In the genomic region with DNA sequence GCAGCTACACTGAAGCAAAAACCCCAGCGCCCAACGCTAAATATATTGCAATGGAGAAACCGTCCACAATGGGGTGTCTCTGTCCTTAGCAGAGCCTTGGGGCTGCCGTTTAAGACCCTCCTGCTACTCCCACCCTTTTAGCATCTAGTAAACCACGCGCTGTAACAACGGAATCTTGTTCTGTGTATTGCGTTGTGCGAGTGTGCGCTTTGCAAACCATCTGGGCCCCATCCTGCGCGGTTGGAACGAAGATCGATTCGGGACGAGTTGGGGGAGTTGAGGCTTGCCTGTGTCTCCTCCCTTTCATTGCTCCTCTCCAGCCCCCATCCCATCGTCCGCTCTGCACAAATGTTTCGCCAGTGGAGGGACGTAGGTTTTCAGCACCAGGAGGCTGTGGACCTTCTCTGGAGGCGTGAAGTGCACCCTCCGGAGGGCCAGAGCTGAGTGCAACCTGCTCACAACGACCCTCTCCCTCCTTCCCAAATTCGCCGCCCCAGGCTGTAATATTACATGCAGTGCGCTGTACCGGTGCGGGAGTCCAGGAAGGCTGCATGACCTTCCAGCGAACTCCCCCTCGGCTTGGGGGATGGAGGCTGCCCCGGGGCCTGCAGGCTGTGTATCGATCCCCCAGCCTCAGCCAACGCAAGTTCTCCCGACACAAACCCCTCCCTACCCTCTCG, we compare ENCODE assay signal across 8 cellular contexts. TPM values are rescaled to one million over a fixed set of nuclear protein-coding genes. Genes with fewer than 3 reads are reported as not detected.
DNase-seq lines count a peak whose midpoint lies in the region; ATAC-seq and TF ChIP-seq lines count a peak whose summit lies in the region.

No MANE protein-coding gene starts in this region.

- no peak for DNase-seq in AG10803 (ENCODE audit: low read depth)
- DNase-seq in HFF-Myc (ENCODE audit: extremely low read depth, low read depth), result no peak
- DNase-seq in SJCRH30, result peak; percentile 38 to 55
- peak; percentile 68 for DNase-seq in adipocyte (ENCODE audit: low read depth)
- DNase-seq in hepatic stellate cell (ENCODE audit: low spot score), result peak; percentile 43

- H3K4me1 ChIP-seq in SJCRH30, result no peaks in the 10 kb centered on the region; the same call in none of the 2 replicates
- peaks cover 21% of the 10 kb centered on the region for H3K4me1 ChIP-seq in adipocyte (ENCODE audit: control insufficient read depth, insufficient read depth, low read length)
- peaks cover 2% of the 10 kb centered on the region for H3K4me1 ChIP-seq in rectal smooth muscle tissue (ENCODE audit: control insufficient read depth, insufficient read depth, low read length)

- H3K9me3 ChIP-seq in SJCRH30 (replicated peaks) (no peaks in the 10 kb centered on the region), adipocyte (ENCODE audit: control insufficient read depth, low read length) (no peaks in the 10 kb centered on the region)

- H3K9ac ChIP-seq in adipocyte (ENCODE audit: low read length), result peak overlapping the region; percentile 87
- H3K9ac ChIP-seq in rectal smooth muscle tissue (ENCODE audit: low read length), result peak overlapping the region; percentile 0

- TF ChIP-seq CTCF in AG10803 (conservative IDR thresholded peaks at IDR 0.05; ENCODE audit: low read length) (peak; percentile 17), HFF-Myc (IDR thresholded peaks at IDR 0.05; ENCODE audit: low read depth, low read length, missing control alignments) (no peak)

- no peak for ATAC-seq in HG02763 (IDR thresholded peaks at IDR 0.05; ENCODE audit: unreplicated experiment)
- no peak for ATAC-seq in GM21515 (IDR thresholded peaks at IDR 0.05; ENCODE audit: unreplicated experiment)

- H3K36me3 ChIP-seq in SJCRH30 (peaks cover 3% of the 10 kb centered on the region; the same call in 1 of the 2 replicates), adipocyte (ENCODE audit: control insufficient read depth, insufficient read depth, low read length, severe bottlenecking) (no peaks in the 10 kb centered on the region), rectal smooth muscle tissue (ENCODE audit: control insufficient read depth, insufficient read depth, low read length) (no peaks in the 10 kb centered on the region)

- no peaks in the 10 kb centered on the region for H3K27me3 ChIP-seq in SJCRH30
- H3K27me3 ChIP-seq in adipocyte (replicated peaks; ENCODE audit: control insufficient read depth, insufficient read depth, low read length), result no peaks in the 10 kb centered on the region
- H3K27me3 ChIP-seq in rectal smooth muscle tissue (ENCODE audit: control insufficient read depth, insufficient read depth, low read length), result no peaks in the 10 kb centered on the region

- H3K4me3 ChIP-seq in AG10803 (ENCODE audit: low read length) (peak overlapping the region; percentile 76), HFF-Myc (replicated peaks; ENCODE audit: low read depth, low read length) (peak overlapping the region; percentile 92), SJCRH30 (peak overlapping the region; percentile 98), adipocyte (ENCODE audit: low read length) (peak overlapping the region; percentile 87), rectal smooth muscle tissue (ENCODE audit: low read length) (peak overlapping the region; percentile 88)

- H3K27ac ChIP-seq in SJCRH30 (peak overlapping the region; percentile 57; the same call in 1 of the 2 replicates), rectal smooth muscle tissue (ENCODE audit: low read depth, low read length) (peak overlapping the region; percentile 75)

RNA-seq across cellular contexts. Expression of a gene that starts 1.6 kb away (rescaled TPM):
- total RNA-seq in SJCRH30 (2014; rRNA removed; shearing (Covaris generic)), result 32.3 and 33.2 TPM in 2 replicates

RNA-seq across cellular contexts. Expression of a gene that starts 33.3 kb away (rescaled TPM):
- 165 and 191 TPM in 2 replicates for total RNA-seq in SJCRH30 (2014; rRNA removed; shearing (Covaris generic))

Comparison
In these comparisons a context has a peak if more than half of its experiments do, and no peak if none do; other contexts are left out.
1. DNase-seq: peak in SJCRH30 (2 of 2), adipocyte (single experiment) and hepatic stellate cell (single experiment); none in AG10803 (single experiment) and HFF-Myc (single experiment).
2. Peak in every context shown above with its lines, with median percentiles within 50 percentile points of each other: H3K4me3 ChIP-seq.